In the genomic region with DNA sequence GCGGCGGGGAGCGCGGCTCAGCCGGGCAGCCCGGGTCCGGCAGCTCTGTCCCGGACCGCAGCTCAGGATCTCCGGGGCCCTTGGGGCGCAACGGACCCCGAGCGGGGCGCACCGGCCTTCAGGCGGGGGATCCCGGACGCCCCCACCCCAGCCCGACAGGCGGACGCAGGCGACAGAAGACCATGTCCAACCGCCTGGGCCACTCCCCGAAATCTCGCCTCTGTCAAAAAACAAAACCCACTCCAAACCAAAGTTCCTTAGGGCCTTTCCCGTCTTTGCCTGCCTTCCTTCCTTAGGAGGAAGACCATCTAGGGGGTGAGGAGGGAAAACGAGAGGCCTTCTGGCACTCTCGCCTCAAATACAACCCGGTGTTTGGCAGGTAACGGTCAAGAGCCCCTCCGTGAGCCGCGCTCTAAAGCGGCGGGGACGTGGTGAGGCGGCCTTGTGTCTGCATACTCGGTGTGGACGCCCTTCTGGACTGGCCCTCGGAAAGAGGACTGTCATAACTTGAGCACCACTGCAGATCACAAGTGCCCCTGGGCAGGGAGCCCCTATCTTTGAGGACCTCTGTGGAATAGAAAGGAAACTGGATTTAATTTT, we compare ENCODE assay signal across 1 cellular context.
TF ChIP-seq lines count a peak whose summit lies in the region.

No MANE protein-coding gene starts in this region.

TF ChIP-seq in HEK293, 187 proteins besides CTCF, POLR2A, EP300 and RAD21 (continued from another document):
- TF ChIP-seq, protein P1, sequence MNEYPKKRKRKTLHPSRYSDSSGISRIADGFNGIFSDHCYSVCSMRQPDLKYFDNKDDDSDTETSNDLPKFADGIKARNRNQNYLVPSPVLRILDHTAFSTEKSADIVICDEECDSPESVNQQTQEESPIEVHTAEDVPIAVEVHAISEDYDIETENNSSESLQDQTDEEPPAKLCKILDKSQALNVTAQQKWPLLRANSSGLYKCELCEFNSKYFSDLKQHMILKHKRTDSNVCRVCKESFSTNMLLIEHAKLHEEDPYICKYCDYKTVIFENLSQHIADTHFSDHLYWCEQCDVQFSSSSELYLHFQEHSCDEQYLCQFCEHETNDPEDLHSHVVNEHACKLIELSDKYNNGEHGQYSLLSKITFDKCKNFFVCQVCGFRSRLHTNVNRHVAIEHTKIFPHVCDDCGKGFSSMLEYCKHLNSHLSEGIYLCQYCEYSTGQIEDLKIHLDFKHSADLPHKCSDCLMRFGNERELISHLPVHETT (tag by site-specific recombination; IDR thresholded peaks at IDR 0.05) = no peak
TF ChIP-seq in HEK293: peak in this region for 6.
